ENCODE assay signal across 1 cellular context in genomic region chr16:24853169-24853824, GRCh38.
TF ChIP-seq lines count a peak whose summit lies in the region.

No MANE protein-coding gene starts in this region.

TF ChIP-seq in A549, 52 proteins besides CTCF, POLR2A, EP300 and RAD21 (continued from another document):
- TF ChIP-seq BHLHE40 (IDR thresholded peaks at IDR 0.05; ENCODE audit: low read depth, low read length) (no peak), CBX8 (IDR thresholded peaks at IDR 0.05) (no peak), NR3C1 (IDR thresholded peaks at IDR 0.05) (no peak)
